14 cellular contexts compared by ENCODE assay signal in genomic region chr14:59678352-59678751, GRCh38.
"Had no signal": no experiment of that assay in that cellular context is flagged by ENCODE, and none has a peak within 500 bp of the region (broad histone marks: within the 10 kb centered on the region; RNA-seq: fewer than 3 reads in every experiment).

No MANE protein-coding gene starts in this region.

- H3K4me3 ChIP-seq: transverse colon had no signal

- DNase-seq: activated CD4-positive, alpha-beta T cell treated with anti-CD3 and anti-CD28 coated beads, Interleukin-2, amount 10 ng/mL, durations not matched to agents 7 days and 5 days; activated CD8-positive, alpha-beta memory T cell treated with anti-CD3 and anti-CD28 coated beads, Interleukin-2, amount 50 U/mL, for 48 hours; activated gamma-delta T cell; activated T-cell treated with anti-CD3 and anti-CD28 coated beads, Interleukin-2, amount 50 U/mL, for 72 hours; amniotic stem cell; cortex of kidney; effector CD8-positive, alpha-beta T cell; glutamatergic neuron; left colon; naive B cell; transverse colon had no signal

- H3K9ac ChIP-seq: parathyroid adenoma had no signal

- H3K27ac Mint-ChIP-seq: activated CD4-positive, alpha-beta T cell treated with anti-CD3 and anti-CD28 coated beads, Interleukin-2, amount 10 ng/mL, durations not matched to agents 7 days and 5 days; activated naive CD8-positive, alpha-beta T cell; activated T-cell treated with anti-CD3 and anti-CD28 coated beads, Interleukin-2, amount 50 U/mL, for 72 hours; naive B cell; stimulated activated memory B cell treated with anti-CD40 and anti-IgM and Interleukin-4, amounts not matched to agents 10 μg/mL and 1 μg/mL and 100 μg/mL, for 72 hours had no signal

- ATAC-seq: activated T-cell treated with anti-CD3 and anti-CD28 coated beads, Interleukin-2, amount 50 U/mL, for 72 hours; left colon; stimulated activated memory B cell treated with anti-CD40 and anti-IgM and Interleukin-4, amounts not matched to agents 10 μg/mL and 1 μg/mL and 100 μg/mL, for 72 hours had no signal

- H3K36me3 ChIP-seq: transverse colon had no signal

- H3K36me3 Mint-ChIP-seq: activated naive CD8-positive, alpha-beta T cell; naive B cell; stimulated activated memory B cell treated with anti-CD40 and anti-IgM and Interleukin-4, amounts not matched to agents 10 μg/mL and 1 μg/mL and 100 μg/mL, for 72 hours had no signal

- H3K4me3 Mint-ChIP-seq: activated CD4-positive, alpha-beta T cell treated with anti-CD3 and anti-CD28 coated beads, Interleukin-2, amount 10 ng/mL, durations not matched to agents 7 days and 5 days; activated naive CD8-positive, alpha-beta T cell; activated T-cell treated with anti-CD3 and anti-CD28 coated beads, Interleukin-2, amount 50 U/mL, for 72 hours; stimulated activated memory B cell treated with anti-CD40 and anti-IgM and Interleukin-4, amounts not matched to agents 10 μg/mL and 1 μg/mL and 100 μg/mL, for 72 hours had no signal

- H3K9me3 ChIP-seq: transverse colon had no signal

- H3K4me1 ChIP-seq: transverse colon had no signal

- H3K9me3 Mint-ChIP-seq: activated T-cell treated with anti-CD3 and anti-CD28 coated beads, Interleukin-2, amount 50 U/mL, for 72 hours had no signal

- H2AFZ ChIP-seq: parathyroid adenoma had no signal

- H3K27me3 ChIP-seq: transverse colon had no signal

- H3K4me1 Mint-ChIP-seq: activated CD4-positive, alpha-beta T cell treated with anti-CD3 and anti-CD28 coated beads, Interleukin-2, amount 10 ng/mL, durations not matched to agents 7 days and 5 days; naive B cell; stimulated activated memory B cell treated with anti-CD40 and anti-IgM and Interleukin-4, amounts not matched to agents 10 μg/mL and 1 μg/mL and 100 μg/mL, for 72 hours had no signal

- H3K27ac ChIP-seq: parathyroid adenoma, transverse colon had no signal
